ENCODE assay signal across 8 cellular contexts in genomic region chr14:33564774-33565630, GRCh38.
DNase-seq lines count a peak whose midpoint lies in the region; ATAC-seq, FAIRE-seq and TF ChIP-seq lines count a peak whose summit lies in the region.

No MANE protein-coding gene starts in this region.

- no peak overlapping the region for H3K27ac Mint-ChIP-seq in stimulated activated effector memory CD8-positive, alpha-beta T cell treated with anti-CD3 and anti-CD28 coated beads, Interleukin-12 subunit alpha, Interleukin-12 subunit beta, amount 100 ng/mL, for 72 hours

- no peak overlapping the region for H3K4me3 Mint-ChIP-seq in stimulated activated effector memory CD8-positive, alpha-beta T cell treated with anti-CD3 and anti-CD28 coated beads, Interleukin-12 subunit alpha, Interleukin-12 subunit beta, amount 100 ng/mL, for 72 hours

- peaks cover 59% of the 10 kb centered on the region for H3K4me1 ChIP-seq in A673 (ENCODE audit: insufficient read depth, low read length, poor library complexity, severe bottlenecking)

- H3K36me3 Mint-ChIP-seq in stimulated activated effector memory CD8-positive, alpha-beta T cell treated with anti-CD3 and anti-CD28 coated beads, Interleukin-12 subunit alpha, Interleukin-12 subunit beta, amount 100 ng/mL, for 72 hours, result no peaks in the 10 kb centered on the region

- BruUV-seq in A673 (replicated peaks; lab: Mats Ljungman, UMichigan), result no TSS peak

- H3K9me3 Mint-ChIP-seq in stimulated activated effector memory CD8-positive, alpha-beta T cell treated with anti-CD3 and anti-CD28 coated beads, Interleukin-12 subunit alpha, Interleukin-12 subunit beta, amount 100 ng/mL, for 72 hours, result no peaks in the 10 kb centered on the region

- POLR2A ChIA-PET in A673 (lab: Charles Lee; ENCODE audit: low non-redundant PET), result no interaction called here

- ATAC-seq in GM19397 (IDR thresholded peaks at IDR 0.05; ENCODE audit: unreplicated experiment), result peak; percentile 93
- peak; percentile 49 for ATAC-seq in stimulated activated effector memory CD8-positive, alpha-beta T cell treated with anti-CD3 and anti-CD28 coated beads, Interleukin-12 subunit alpha, Interleukin-12 subunit beta, amount 100 ng/mL, for 72 hours

- FAIRE-seq in HTR-8/SVneo (lab: Jason Lieb, UNC), result peak; percentile 55

- no peak overlapping the region for H3K4me3 ChIP-seq in A673 (ENCODE audit: low read depth, low read length, poor library complexity, severe bottlenecking)

- DNase-seq in A673 (ENCODE audit: low spot score), result peak; percentile 89
- DNase-seq in HTR-8/SVneo (ENCODE audit: insufficient read length, low spot score), result peak; percentile 34
- DNase-seq in stimulated activated effector memory CD8-positive, alpha-beta T cell treated with anti-CD3 and anti-CD28 coated beads, Interleukin-12 subunit alpha, Interleukin-12 subunit beta, amount 100 ng/mL, for 72 hours (ENCODE audit: low spot score in 2 of 2), result no peak
- DNase-seq in stimulated activated naive CD4-positive, alpha-beta T cell treated with Interleukin-2 at 50 U/mL for 16 hours (lab: John Stamatoyannopoulos, UW), result no peak
- DNase-seq in GM03348 (ENCODE audit: low spot score), result no peak
- DNase-seq in posterior cingulate gyrus, result no peak

- H3K27ac ChIP-seq in A673 (ENCODE audit: low read depth, low read length, poor library complexity, severe bottlenecking) (no peak overlapping the region), VCaP (peak overlapping the region; percentile 47; the same call in 1 of the 2 replicates)

- H3K36me3 ChIP-seq in A673 (ENCODE audit: insufficient read depth, low read length, poor library complexity, severe bottlenecking), result no peaks in the 10 kb centered on the region

- H3K27me3 ChIP-seq in A673 (replicated peaks; ENCODE audit: insufficient read depth, low read depth, low read length, poor library complexity), result no peaks in the 10 kb centered on the region

- no peaks in the 10 kb centered on the region for H3K4me1 Mint-ChIP-seq in stimulated activated effector memory CD8-positive, alpha-beta T cell treated with anti-CD3 and anti-CD28 coated beads, Interleukin-12 subunit alpha, Interleukin-12 subunit beta, amount 100 ng/mL, for 72 hours

- TF ChIP-seq CTCF in A673 (conservative IDR thresholded peaks at IDR 0.05; ENCODE audit: low read depth, low read length) (no peak), VCaP (conservative IDR thresholded peaks at IDR 0.05) (no peak)

- H3K9me3 ChIP-seq in A673 (ENCODE audit: low read depth, low read length, poor library complexity, severe bottlenecking), result no peaks in the 10 kb centered on the region

- intact Hi-C loops in A673 (cut with micrococcal nuclease; ENCODE audit: unreplicated experiment) (loop anchor here (10.0 kb wide), 1 partner anchor 200 kb away; no protein-coding TSS in a partner anchor), posterior cingulate gyrus (cut with DNase I) (no loop called here)

- CTCF ChIA-PET in A673 (lab: Charles Lee), result no interaction called here

Comparison
In these comparisons a context has a peak if more than half of its experiments do, and no peak if none do; other contexts are left out.
1. DNase-seq: peak in A673 (single experiment) and HTR-8/SVneo (single experiment); none in stimulated activated effector memory CD8-positive, alpha-beta T cell treated with anti-CD3 and anti-CD28 coated beads, Interleukin-12 subunit alpha, Interleukin-12 subunit beta, amount 100 ng/mL, for 72 hours (0 of 2), stimulated activated naive CD4-positive, alpha-beta T cell treated with Interleukin-2 at 50 U/mL for 16 hours (single experiment), GM03348 (single experiment) and posterior cingulate gyrus (0 of 10).